1 cellular context compared by ENCODE assay signal in genomic region chr2:15560988-15561573, GRCh38.
TF ChIP-seq lines count a peak whose summit lies in the region.

NBAS (minus strand) TSS chr2:15561334; CDS start chr2:15561304, 30 bp downstream.

TF ChIP-seq in HepG2, 621 proteins besides CTCF, POLR2A, EP300 and RAD21 (continued from another document and continues in another):
- TF ChIP-seq ZNF329 (CRISPR knock-in tag; IDR thresholded peaks at IDR 0.05; ENCODE audit: low read depth) (no peak), ZNF616 (CRISPR knock-in tag; IDR thresholded peaks at IDR 0.05; ENCODE audit: low read depth) (no peak; the same call in 1 of the 2 replicates), HOXA7 (CRISPR knock-in tag; IDR thresholded peaks at IDR 0.05) (no peak), ZNF263 (CRISPR knock-in tag; IDR thresholded peaks at IDR 0.05) (peak; percentile 73; the same call in 1 of the 2 replicates), ZNF577 (CRISPR knock-in tag; IDR thresholded peaks at IDR 0.05; ENCODE audit: borderline replicate concordance, low read depth) (no peak), ZNF564 (CRISPR knock-in tag; IDR thresholded peaks at IDR 0.05) (no peak), SP5 (CRISPR knock-in tag; IDR thresholded peaks at IDR 0.05; ENCODE audit: borderline replicate concordance, low read depth) (peak; percentile 19), SOX6 (IDR thresholded peaks at IDR 0.05) (no peak), SOX6 (CRISPR knock-in tag; IDR thresholded peaks at IDR 0.05) (peak; percentile 68; the same call in 1 of the 2 replicates), ZNF383 (CRISPR knock-in tag; IDR thresholded peaks at IDR 0.05; ENCODE audit: borderline replicate concordance) (no peak), MTF2 (CRISPR knock-in tag; IDR thresholded peaks at IDR 0.05; ENCODE audit: borderline replicate concordance) (no peak), ZBTB7B (CRISPR knock-in tag; IDR thresholded peaks at IDR 0.05) (0 out of 2 replicates have a peak, but pooled peaks have one; percentile 15), CENPT (CRISPR knock-in tag; IDR thresholded peaks at IDR 0.05; ENCODE audit: low read depth) (no peak), DR1 (CRISPR knock-in tag; IDR thresholded peaks at IDR 0.05) (no peak), ZNF280B (CRISPR knock-in tag; IDR thresholded peaks at IDR 0.05; ENCODE audit: borderline replicate concordance) (peak; percentile 22; the same call in 1 of the 2 replicates), ATF5 (CRISPR knock-in tag; IDR thresholded peaks at IDR 0.05; ENCODE audit: low read depth) (0 out of 2 replicates have a peak, but pooled peaks have one; percentile 63), SNAPC2 (CRISPR knock-in tag; IDR thresholded peaks at IDR 0.05) (peak; percentile 94), DRAP1 (CRISPR knock-in tag; IDR thresholded peaks at IDR 0.05) (no peak), HNF1B (CRISPR knock-in tag; IDR thresholded peaks at IDR 0.05) (no peak), STAT6 (CRISPR knock-in tag; IDR thresholded peaks at IDR 0.05; ENCODE audit: borderline replicate concordance) (0 out of 2 replicates have a peak, but pooled peaks have one; percentile 26), MTA3 (CRISPR knock-in tag; IDR thresholded peaks at IDR 0.05) (no peak), CREB3 (CRISPR knock-in tag; IDR thresholded peaks at IDR 0.05) (no peak), PRPF4 (IDR thresholded peaks at IDR 0.05; ENCODE audit: low read depth, low read length, poor library complexity, severe bottlenecking) (peak; percentile 29), ZNF503 (CRISPR knock-in tag; IDR thresholded peaks at IDR 0.05) (no peak), ZNF124 (CRISPR knock-in tag; IDR thresholded peaks at IDR 0.05) (peak; percentile 93), ZFP82 (CRISPR knock-in tag; IDR thresholded peaks at IDR 0.05; ENCODE audit: borderline replicate concordance) (peak; percentile 68; the same call in 1 of the 2 replicates), PAXIP1 (CRISPR knock-in tag; conservative IDR thresholded peaks at IDR 0.05) (peak; percentile 49), LCORL (IDR thresholded peaks at IDR 0.05) (no peak), LCORL (CRISPR knock-in tag; IDR thresholded peaks at IDR 0.05) (peak; percentile 75), TBL1XR1 (IDR thresholded peaks at IDR 0.05; ENCODE audit: borderline replicate concordance, low read length, partially characterized antibody) (peak; percentile 45), ZNF510 (CRISPR knock-in tag; IDR thresholded peaks at IDR 0.05; ENCODE audit: low read depth) (peak; percentile 86; the same call in 1 of the 2 replicates), CC2D1A (CRISPR knock-in tag; IDR thresholded peaks at IDR 0.05) (no peak), ZSCAN31 (CRISPR knock-in tag; IDR thresholded peaks at IDR 0.05; ENCODE audit: low read depth) (no peak), RFXANK (CRISPR knock-in tag; IDR thresholded peaks at IDR 0.05) (no peak; the same call in 1 of the 2 replicates), SSRP1 (CRISPR knock-in tag; IDR thresholded peaks at IDR 0.05) (0 out of 2 replicates have a peak, but pooled peaks have one; percentile 84), IRX3 (CRISPR knock-in tag; IDR thresholded peaks at IDR 0.05; ENCODE audit: borderline replicate concordance, low read depth) (0 out of 2 replicates have a peak, but pooled peaks have one; percentile 34), POLR2G (IDR thresholded peaks at IDR 0.05; ENCODE audit: low read depth, low read length) (peak; percentile 91), NBN (conservative IDR thresholded peaks at IDR 0.05) (no peak), ZNF282 (IDR thresholded peaks at IDR 0.05; ENCODE audit: partially characterized antibody) (no peak), FOXK1 (CRISPR knock-in tag; IDR thresholded peaks at IDR 0.05; ENCODE audit: borderline replicate concordance, low read depth) (peak; percentile 72; the same call in 1 of the 2 replicates), ZFX (CRISPR knock-in tag; IDR thresholded peaks at IDR 0.05; ENCODE audit: low read depth) (peak; percentile 88), ZNF609 (CRISPR knock-in tag; IDR thresholded peaks at IDR 0.05; ENCODE audit: borderline replicate concordance) (peak; percentile 48; the same call in 1 of the 2 replicates), IRF1 (CRISPR knock-in tag; IDR thresholded peaks at IDR 0.05; ENCODE audit: low read depth) (no peak), GLI4 (CRISPR knock-in tag; IDR thresholded peaks at IDR 0.05; ENCODE audit: borderline replicate concordance) (0 out of 2 replicates have a peak, but pooled peaks have one; percentile 30), ZEB1 (IDR thresholded peaks at IDR 0.05; ENCODE audit: insufficient replicate concordance, low read depth) (no peak)
